In genomic region chr6:30322527-30323501, GRCh38 we compare ENCODE assay signal across 11 cellular contexts. TPM values are rescaled to one million over a fixed set of nuclear protein-coding genes. Genes with fewer than 3 reads are reported as not detected.
DNase-seq lines count a peak whose midpoint lies in the region; ATAC-seq, FAIRE-seq and TF ChIP-seq lines count a peak whose summit lies in the region.
"Had no signal": no experiment of that assay in that cellular context is flagged by ENCODE, and none has a peak within 500 bp of the region (broad histone marks: within the 10 kb centered on the region; RNA-seq: fewer than 3 reads in every experiment).

No MANE protein-coding gene starts in this region.

- no peak for FAIRE-seq in K562 (lab: Jason Lieb, UNC)
- FAIRE-seq: pancreas had no signal

- H3F3A ChIP-seq in PC-9 (ENCODE audit: insufficient read depth, low read depth) = peaks cover 28% of the 10 kb centered on the region; the same call in 1 of the 2 replicates

- ATAC-seq in K562 = no peak
- ATAC-seq: esophagus mucosa, pancreas had no signal

- no peak overlapping the region for H3K9ac ChIP-seq in K562 (ENCODE audit: insufficient read depth in 1 of 2, low read depth in 2 of 2, low read length in 2 of 2)

- H3K27ac ChIP-seq in PC-9 (no peak overlapping the region), K562 (ENCODE audit: extremely low read depth, low read depth, low read length) (no peak overlapping the region; the same call in 2 of the 3 replicates), osteoblast (ENCODE audit: low read depth, low read length) (peak overlapping the region; percentile 81)
- H3K27ac ChIP-seq: pancreas had no signal

- intact Hi-C loops in PC-9 (cut with micrococcal nuclease; ENCODE audit: unreplicated experiment) (no loop called here), K562 (cut with micrococcal nuclease) (no loop called here), posterior cingulate gyrus (cut with DNase I) (no loop called here)

- no peak for TF ChIP-seq POLR2A in K562 (conservative IDR thresholded peaks at IDR 0.05)

- H3K4me3 ChIP-seq in PC-9 = no peak overlapping the region
- H3K4me3 ChIP-seq in K562 = no peak overlapping the region
- H3K4me3 ChIP-seq in osteoblast (ENCODE audit: insufficient read depth, low read length) = peak overlapping the region; percentile 27
- H3K4me3 ChIP-seq: pancreas had no signal

- H3K36me3 ChIP-seq in PC-9 (ENCODE audit: low read depth) = 0 out of 2 replicates have a peak, but pooled peaks cover 8% of the 10 kb centered on the region
- H3K36me3 ChIP-seq in K562 (ENCODE audit: control insufficient read depth, insufficient read depth, low read length) = peaks cover 51% of the 10 kb centered on the region
- H3K36me3 ChIP-seq in osteoblast (ENCODE audit: insufficient read depth, low read length) = no peaks in the 10 kb centered on the region
- H3K36me3 ChIP-seq: pancreas had no signal

- H3K4me2 ChIP-seq in PC-9 = peak overlapping the region; percentile 7; the same call in 1 of the 2 replicates
- H3K4me2 ChIP-seq in K562 (ENCODE audit: insufficient read depth, low read length) = peak overlapping the region; percentile 51
- H3K4me2 ChIP-seq in osteoblast (ENCODE audit: insufficient read depth, low read length) = peak overlapping the region; percentile 69

- H4K20me1 ChIP-seq in PC-9 (ENCODE audit: insufficient read depth) (peaks cover 61% of the 10 kb centered on the region), K562 (replicated peaks; ENCODE audit: control insufficient read depth, insufficient read depth, low read length) (peaks cover 9% of the 10 kb centered on the region), osteoblast (ENCODE audit: insufficient read depth, low read length) (peaks cover 50% of the 10 kb centered on the region)

- BruUV-seq in PC-9 (replicated peaks; lab: Mats Ljungman, UMichigan) (no TSS peak), K562 (replicated peaks; lab: Mats Ljungman, UMichigan) (no TSS peak)

- CTCF ChIA-PET in PC-9 (lab: Charles Lee) = no interaction called here
- CTCF ChIA-PET in K562 (lab: Yijun Ruan, JAX; ENCODE audit: low intra/inter-chr PET ratio) = no interaction called here

- H3K4me1 ChIP-seq in PC-9 (replicated peaks; ENCODE audit: insufficient read depth) (peaks cover 19% of the 10 kb centered on the region), K562 (replicated peaks in 1 of 2; ENCODE audit: control insufficient read depth in 2 of 2, insufficient read depth in 2 of 2, low read length in 2 of 2) (peaks cover 22 to 35% of the 10 kb centered on the region in 2 experiments), osteoblast (ENCODE audit: insufficient read depth, low read length) (peaks cover 42% of the 10 kb centered on the region)

- H3K9me2 ChIP-seq in PC-9 (ENCODE audit: insufficient read depth) = no peaks in the 10 kb centered on the region

- no peaks in the 10 kb centered on the region for H3K9me3 ChIP-seq in PC-9 (ENCODE audit: insufficient read depth, low read depth)
- no peaks in the 10 kb centered on the region for H3K9me3 ChIP-seq in K562 (replicated peaks; ENCODE audit: control insufficient read depth, insufficient read depth, low read depth, low read length)
- no peaks in the 10 kb centered on the region for H3K9me3 ChIP-seq in osteoblast (ENCODE audit: low read depth, low read length)
- H3K9me3 ChIP-seq: pancreas had no signal

- peak; percentile 92 for DNase-seq in EL
- no peak for DNase-seq in PC-9
- DNase-seq in K562 (ENCODE audit: extremely low read depth in 1 of 4, low spot score in 3 of 4) = peak; percentile 39 to 69 (median 50)
- peak; percentile 78 for DNase-seq in osteoblast (ENCODE audit: insufficient read length, low spot score, missing footprints)
- DNase-seq in SIG-M5 (lab: John Stamatoyannopoulos, UW) = no peak
- DNase-seq in hippocampal formation (lab: John Stamatoyannopoulos, UW) = no peak
- DNase-seq in posterior cingulate gyrus = no peak
- no peak for DNase-seq in NCI-H446 (lab: John Stamatoyannopoulos, UW)
- DNase-seq: NCI-H2171 treated with DMSO at 0.1 percent for 48 hours, pancreas had no signal

- no peak overlapping the region for H2AFZ ChIP-seq in PC-9
- no peak overlapping the region for H2AFZ ChIP-seq in K562 (ENCODE audit: low read depth, low read length)
- H2AFZ ChIP-seq in osteoblast (ENCODE audit: low read length) = no peak overlapping the region

- TF ChIP-seq EP300 in K562 (IDR thresholded peaks at IDR 0.05; ENCODE audit: low read length) = peak; percentile 55; the same call in 1 of the 2 replicates

- TF ChIP-seq CTCF in PC-9 (conservative IDR thresholded peaks at IDR 0.05) (no peak), K562 (IDR thresholded peaks at IDR 0.05 in 2 of 3, conservative IDR thresholded peaks at IDR 0.05 in 1 of 3; ENCODE audit: insufficient read depth in 2 of 3, low read depth in 1 of 3, low read length in 3 of 3) (no peak), osteoblast (IDR thresholded peaks at IDR 0.05; ENCODE audit: extremely low read depth, low read depth, low read length) (no peak)

- WGBS in K562 (ENCODE audit: insufficient coverage, low coverage, missing lambda C conversion rate) = 55% methylated on average over 20 of the region's 20 CpGs

- no peak for TF ChIP-seq RAD21 in K562 (CRISPR knock-in tag; conservative IDR thresholded peaks at IDR 0.05 in 1 of 2, IDR thresholded peaks at IDR 0.05 in 1 of 2)

- no peaks in the 10 kb centered on the region for H3K9me1 ChIP-seq in K562 (ENCODE audit: control insufficient read depth, insufficient read depth, low read length)

- in situ Hi-C loops in K562 (cut with MboI) = no loop called here

- POLR2A ChIA-PET in PC-9 (lab: Charles Lee; ENCODE audit: unreplicated experiment) = no interaction called here
- POLR2A ChIA-PET in K562 (lab: Yijun Ruan, JAX) = interaction anchor here (0.6 to 2.4 kb wide), 4 partner anchors 8 to 633 kb away, joined by 3 to 9 read pairs (median 3); no protein-coding TSS in a partner anchor

- H3K79me2 ChIP-seq in PC-9 (ENCODE audit: low read depth) = peaks cover 87% of the 10 kb centered on the region
- peaks cover 98% of the 10 kb centered on the region for H3K79me2 ChIP-seq in K562 (ENCODE audit: control insufficient read depth, insufficient read depth, low read length)
- H3K79me2 ChIP-seq in osteoblast (ENCODE audit: insufficient read depth, low read length) = peaks cover 90% of the 10 kb centered on the region

- no peaks in the 10 kb centered on the region for H3K27me3 ChIP-seq in PC-9 (ENCODE audit: insufficient read depth, low read depth)
- no peaks in the 10 kb centered on the region for H3K27me3 ChIP-seq in K562 (ENCODE audit: control insufficient read depth in 2 of 2, insufficient read depth in 2 of 2, low read length in 2 of 2)
- H3K27me3 ChIP-seq in osteoblast (ENCODE audit: insufficient read depth, low read length) = no peaks in the 10 kb centered on the region
- H3K27me3 ChIP-seq: pancreas had no signal

TF ChIP-seq in K562, 482 proteins besides CTCF, POLR2A, EP300 and RAD21 (continues in another document):
- TF ChIP-seq RBM22 (IDR thresholded peaks at IDR 0.05; ENCODE audit: low read depth, low read length, poor library complexity, severe bottlenecking) (no peak), TARDBP (IDR thresholded peaks at IDR 0.05) (no peak)

RNA-seq across cellular contexts. Expression of gene TRIM39, which starts 3.9 kb away (rescaled TPM):
- total RNA-seq in PC-9 (2021) (12.5 and 14.4 TPM in 2 replicates), K562 (2014; rRNA removed) (12.5 and 14.8 TPM in 2 replicates), K562 (2014; rRNA removed; fragmentation: Illumina TruSeq; extraction: Trizol) (12.8 and 13.7 TPM in 2 replicates), K562 (2015; rRNA removed; fragmentation: Illumina TruSeq; extraction: Trizol) (10.2 TPM in 2 replicates), K562 (2021) (15.3 and 17.4 TPM in 2 replicates), osteoblast (12.1 and 14.5 TPM in 2 replicates)
- 32.1 and 33.3 TPM in 2 replicates for total RNA-seq in K562 (2011; cell fraction: chromatin; rRNA removed; ENCODE audit: low replicate concordance)
- total RNA-seq in K562 (2011; cell fraction: nucleolus; rRNA removed) = 19.3 and 21.2 TPM in 2 replicates
- 21.7 and 22.1 TPM in 2 replicates for total RNA-seq in K562 (2011; cell fraction: nucleoplasm; rRNA removed)
- polyA plus RNA-seq in K562 (2011; rRNA removed) (11.6 and 17.1 TPM in 2 replicates), K562 (2014; fragmentation: Illumina TruSeq; extraction: Trizol) (17.6 and 17.7 TPM in 2 replicates), K562 (2014; fragmentation: Nextera tagmentation; extraction: Ambion mirVana) (1 to 10 TPM; 5.6 to 5.8 TPM), K562 (2014; rRNA removed) (17.2 and 18.4 TPM in 2 replicates)
- 9.0 and 10.0 TPM in 2 replicates for polyA plus RNA-seq in K562 (2011; cell fraction: cytosol; rRNA removed)
- 35.2 and 49.0 TPM in 2 replicates for polyA plus RNA-seq in K562 (2011; cell fraction: nucleus; rRNA removed)
- polyA plus RNA-seq in K562 (2012) = 10.5 and 11.9 TPM in 2 replicates
- 9.4 and 12.4 TPM in 2 replicates for polyA minus RNA-seq in K562 (2011; rRNA and poly(A)+ RNA removed)
- polyA minus RNA-seq in K562 (2011; cell fraction: cytosol; rRNA and poly(A)+ RNA removed) = 7.5 and 12.2 TPM in 2 replicates
- 16.7 and 20.2 TPM in 2 replicates for polyA minus RNA-seq in K562 (2011; cell fraction: nucleus; rRNA and poly(A)+ RNA removed)

RNA-seq across cellular contexts. Expression of gene RPP21, which starts 22.1 kb away (rescaled TPM):
- 58.9 and 72.5 TPM in 2 replicates for total RNA-seq in PC-9 (2021)
- total RNA-seq in K562 (2011; cell fraction: chromatin; rRNA removed; ENCODE audit: low replicate concordance) = 22.4 and 33.0 TPM in 2 replicates
- total RNA-seq in K562 (2011; cell fraction: nucleolus; rRNA removed) = 49.1 and 56.7 TPM in 2 replicates
- total RNA-seq in K562 (2011; cell fraction: nucleoplasm; rRNA removed) = 33.2 and 46.3 TPM in 2 replicates
- 231 and 363 TPM in 2 replicates for total RNA-seq in K562 (2014; rRNA removed)
- 50.5 and 62.1 TPM in 2 replicates for total RNA-seq in K562 (2014; rRNA removed; fragmentation: Illumina TruSeq; extraction: Trizol)
- 164 and 166 TPM in 2 replicates for total RNA-seq in K562 (2015; rRNA removed; fragmentation: Illumina TruSeq; extraction: Trizol)
- total RNA-seq in K562 (2021) = 159 and 178 TPM in 2 replicates
- polyA plus RNA-seq in K562 (2011; rRNA removed) = 88.9 and 90.3 TPM in 2 replicates
- 198 and 661 TPM in 2 replicates for polyA plus RNA-seq in K562 (2011; cell fraction: cytosol; rRNA removed)
- 152 and 277 TPM in 2 replicates for polyA plus RNA-seq in K562 (2011; cell fraction: nucleus; rRNA removed)
- polyA plus RNA-seq in K562 (2012) = 234 and 238 TPM in 2 replicates
- polyA plus RNA-seq in K562 (2014; fragmentation: Illumina TruSeq; extraction: Trizol) = 83.9 and 235 TPM in 2 replicates
- 100 to 1,000 TPM; 201 to 246 TPM for polyA plus RNA-seq in K562 (2014; fragmentation: Nextera tagmentation; extraction: Ambion mirVana)
- 362 and 376 TPM in 2 replicates for polyA plus RNA-seq in K562 (2014; rRNA removed)
- 9.7 and 16.9 TPM in 2 replicates for polyA minus RNA-seq in K562 (2011; rRNA and poly(A)+ RNA removed)
- 29.1 and 38.4 TPM in 2 replicates for polyA minus RNA-seq in K562 (2011; cell fraction: cytosol; rRNA and poly(A)+ RNA removed)
- 24.5 and 25.5 TPM in 2 replicates for polyA minus RNA-seq in K562 (2011; cell fraction: nucleus; rRNA and poly(A)+ RNA removed)
- total RNA-seq in osteoblast = 23.9 and 24.6 TPM in 2 replicates

Comparison
In these comparisons a context has a peak if more than half of its experiments do, and no peak if none do; other contexts are left out.
1. DNase-seq: peak in EL (single experiment), K562 (4 of 4) and osteoblast (single experiment); none in PC-9 (0 of 2), SIG-M5 (single experiment), hippocampal formation (0 of 2), posterior cingulate gyrus (0 of 10) and NCI-H446 (0 of 2).
2. H3K4me2 ChIP-seq: peak in every context shown above with its lines; median percentile 69 in osteoblast; 51 in K562; 7 in PC-9.